8 cellular contexts compared by ENCODE assay signal in the genomic region with DNA sequence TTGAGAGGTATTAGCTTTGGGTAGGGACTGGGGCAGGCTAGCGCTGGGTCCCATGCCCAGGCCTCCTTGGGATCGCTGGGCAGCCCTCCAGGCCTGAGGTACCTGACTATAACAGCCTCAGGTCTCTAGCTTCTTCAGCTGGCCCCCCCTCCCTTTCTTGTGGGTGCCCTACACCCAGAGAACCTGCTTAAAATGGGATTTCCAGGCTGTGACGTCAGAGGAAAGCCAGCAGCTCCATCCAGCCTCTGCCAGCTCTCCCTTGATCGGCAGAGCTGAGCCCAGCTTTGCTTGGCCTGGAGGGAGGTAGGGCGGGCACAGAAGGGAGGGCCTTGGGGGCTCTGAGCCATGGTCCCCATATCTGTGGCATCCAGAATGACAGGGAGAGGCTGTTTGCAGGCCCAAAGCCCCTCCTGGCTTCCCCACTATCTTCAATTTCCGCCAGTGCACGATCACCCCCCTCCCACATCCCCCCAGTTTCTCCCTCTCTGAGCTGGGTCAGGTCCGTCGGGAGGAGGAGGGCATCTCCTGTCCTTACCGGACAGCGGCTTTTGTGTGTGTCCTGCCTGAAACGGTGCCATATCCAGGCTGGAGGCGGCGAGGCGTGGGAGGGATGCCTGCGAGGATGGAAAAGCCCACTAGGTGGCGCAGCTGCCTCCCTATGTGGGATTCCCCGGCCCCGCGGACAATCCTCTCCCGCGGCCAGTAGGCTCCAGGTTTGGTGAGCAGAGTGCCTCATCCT. TPM values are rescaled to one million over a fixed set of nuclear protein-coding genes. Genes with fewer than 3 reads are reported as not detected.
DNase-seq lines count a peak whose midpoint lies in the region; ATAC-seq and TF ChIP-seq lines count a peak whose summit lies in the region.

No MANE protein-coding gene starts in this region.

- DNase-seq in AG08396 (ENCODE audit: low spot score) = peak; percentile 95
- peak; percentile 95 for DNase-seq in HPDE6-E6E7 (ENCODE audit: extremely low spot score)
- DNase-seq in activated T-cell treated with anti-CD3 and anti-CD28 coated beads for 24 hours (ENCODE audit: low read depth) = peak; percentile 69
- DNase-seq in endothelial cell (ENCODE audit: low spot score) = peak; percentile 95
- DNase-seq in mucosa of gallbladder (ENCODE audit: low spot score) = peak; percentile 88
- peak; percentile 95 for DNase-seq in stimulated activated CD8-positive, alpha-beta memory T cell treated with anti-CD3 and anti-CD28 coated beads, Interleukin-4, amount 100 ng/mL, for 48 hours

- H3K79me2 ChIP-seq in OCI-LY3 (ENCODE audit: low read length) = no peaks in the 10 kb centered on the region

- H3K36me3 ChIP-seq in OCI-LY3 (replicated peaks; ENCODE audit: low read depth, low read length) = no peaks in the 10 kb centered on the region

- no peak overlapping the region for H3K4me3 Mint-ChIP-seq in endothelial cell (ENCODE audit: unreplicated experiment)

- H3K9ac ChIP-seq in OCI-LY3 (ENCODE audit: low read length) = peak overlapping the region; percentile 56

- H3K27me3 Mint-ChIP-seq in endothelial cell (ENCODE audit: unreplicated experiment) = peaks cover 2% of the 10 kb centered on the region

- peak overlapping the region; percentile 72 for H3K4me3 ChIP-seq in OCI-LY3 (ENCODE audit: low read length)

- no peaks in the 10 kb centered on the region for H3K27me3 ChIP-seq in OCI-LY3 (ENCODE audit: low read depth, low read length)

- H3K4me1 ChIP-seq in OCI-LY3 (ENCODE audit: low read length) = 0 out of 2 replicates have a peak, but pooled peaks cover 6% of the 10 kb centered on the region

- peak; percentile 72 for TF ChIP-seq CTCF in OCI-LY3 (IDR thresholded peaks at IDR 0.05; ENCODE audit: low read depth, low read length)
- peak; percentile 88 for TF ChIP-seq CTCF in endothelial cell (IDR thresholded peaks at IDR 0.05; ENCODE audit: unreplicated experiment)

- H3K9me3 ChIP-seq in OCI-LY3 (ENCODE audit: insufficient read depth, low read length) = no peaks in the 10 kb centered on the region

- peak overlapping the region; percentile 86 for H2AFZ ChIP-seq in OCI-LY3 (ENCODE audit: low read depth, low read length)

- H3K27ac ChIP-seq in OCI-LY3 (ENCODE audit: low read length) = no peak overlapping the region

- no peaks in the 10 kb centered on the region for H4K20me1 ChIP-seq in OCI-LY3 (ENCODE audit: insufficient read depth, low read length)

- H3K4me1 Mint-ChIP-seq in endothelial cell (ENCODE audit: unreplicated experiment) = peaks cover 2% of the 10 kb centered on the region

- H3K27ac Mint-ChIP-seq in endothelial cell (ENCODE audit: unreplicated experiment) = no peak overlapping the region

- no peaks in the 10 kb centered on the region for H3K36me3 Mint-ChIP-seq in endothelial cell (ENCODE audit: low read depth, unreplicated experiment)

- no peaks in the 10 kb centered on the region for H3K9me3 Mint-ChIP-seq in endothelial cell (ENCODE audit: unreplicated experiment)

- peak; percentile 79 for ATAC-seq in GM18868 (IDR thresholded peaks at IDR 0.05; ENCODE audit: unreplicated experiment)

- H3K4me2 ChIP-seq in OCI-LY3 (ENCODE audit: low read length) = peak overlapping the region; percentile 86

RNA-seq across cellular contexts. Expression of a gene that starts 10.8 kb away (rescaled TPM):
- total RNA-seq in endothelial cell (ENCODE audit: unreplicated experiment) (72.8 TPM), mucosa of gallbladder (7.6 TPM)

RNA-seq across cellular contexts. Expression of a gene that starts 15.6 kb away (rescaled TPM):
- total RNA-seq in endothelial cell (ENCODE audit: unreplicated experiment) (2.1 TPM), mucosa of gallbladder (98.5 TPM)

Comparison
In these comparisons a context has a peak if more than half of its experiments do, and no peak if none do; other contexts are left out.
1. RNA of a gene that starts 15.6 kb away (total RNA-seq): 98.5 TPM in mucosa of gallbladder (single experiment); 2.1 TPM in endothelial cell (single experiment); every median in the first group is over 10 times any median in the second.
2. Peak in every context shown above with its lines, with median percentiles within 50 percentile points of each other: DNase-seq.